ENCODE assay signal across 10 cellular contexts in genomic region chr6:129646617-129647016, GRCh38.
A peak's percentile ranks its signal among the peaks of the same experiment; 100 is the strongest.
DNase-seq lines count a peak whose midpoint lies in the region; ATAC-seq and TF ChIP-seq lines count a peak whose summit lies in the region.
"Had no signal": no experiment of that assay in that cellular context is flagged by ENCODE, and none has a peak within 500 bp of the region (broad histone marks: within the 10 kb centered on the region; RNA-seq: fewer than 3 reads in every experiment).

No MANE protein-coding gene starts in this region.

- peaks cover 2% of the 10 kb centered on the region for H3K79me2 ChIP-seq in parathyroid adenoma

- no peaks in the 10 kb centered on the region for H3K27me3 ChIP-seq in parathyroid adenoma (ENCODE audit: control insufficient read depth, insufficient read depth, low read length)
- H3K27me3 ChIP-seq: neural progenitor cell had no signal

- no peak overlapping the region for H3K9ac ChIP-seq in parathyroid adenoma
- H3K9ac ChIP-seq: neural progenitor cell had no signal

- intact Hi-C loops in natural killer cell (cut with micrococcal nuclease), result no loop called here

- no peak overlapping the region for H3K27ac Mint-ChIP-seq in stimulated activated naive B cell treated with anti-CD40 and anti-IgM and Interleukin-4, amounts not matched to agents 10 μg/mL and 1 μg/mL and 100 μg/mL, for 72 hours
- no peak overlapping the region for H3K27ac Mint-ChIP-seq in natural killer cell
- H3K27ac Mint-ChIP-seq: neural progenitor cell had no signal

- H3K4me3 ChIP-seq in parathyroid adenoma (ENCODE audit: low read depth, low read length), result no peak overlapping the region
- H3K4me3 ChIP-seq: neural progenitor cell had no signal

- no peaks in the 10 kb centered on the region for H3K27me3 Mint-ChIP-seq in stimulated activated naive B cell treated with anti-CD40 and anti-IgM and Interleukin-4, amounts not matched to agents 10 μg/mL and 1 μg/mL and 100 μg/mL, for 72 hours
- H3K27me3 Mint-ChIP-seq in natural killer cell (ENCODE audit: low read depth in 2 of 2), result no peaks in the 10 kb centered on the region

- ATAC-seq in GM19025 (IDR thresholded peaks at IDR 0.05; ENCODE audit: low read depth, unreplicated experiment), result peak; percentile 84
- peak; percentile 73 for ATAC-seq in HG02763 (IDR thresholded peaks at IDR 0.05; ENCODE audit: unreplicated experiment)
- ATAC-seq in stimulated activated naive B cell treated with anti-CD40 and anti-IgM and Interleukin-4, amounts not matched to agents 10 μg/mL and 1 μg/mL and 100 μg/mL, for 72 hours (replicated peaks), result no peak
- ATAC-seq in natural killer cell, result no peak

- H3K4me3 Mint-ChIP-seq in stimulated activated naive B cell treated with anti-CD40 and anti-IgM and Interleukin-4, amounts not matched to agents 10 μg/mL and 1 μg/mL and 100 μg/mL, for 72 hours, result no peak overlapping the region
- no peak overlapping the region for H3K4me3 Mint-ChIP-seq in natural killer cell
- H3K4me3 Mint-ChIP-seq: neural progenitor cell had no signal

- H3K36me3 ChIP-seq in parathyroid adenoma (ENCODE audit: control insufficient read depth, insufficient read depth, low read length), result no peaks in the 10 kb centered on the region
- H3K36me3 ChIP-seq: neural progenitor cell had no signal

- CTCF ChIA-PET in HEK293T (lab: Yijun Ruan, JAX), result no interaction called here

- DNase-seq in NCI-H69 (lab: John Stamatoyannopoulos, UW) (peak; percentile 18), natural killer cell (no peak), islet precursor cell (no peak), HEK293T (ENCODE audit: extremely low spot score) (no peak)
- DNase-seq in stimulated activated naive B cell treated with anti-CD40 and anti-IgM and Interleukin-4, amounts not matched to agents 10 μg/mL and 1 μg/mL and 100 μg/mL, for 72 hours, result no peak
- DNase-seq: foreskin melanocyte had no signal

- POLR2A ChIA-PET in HEK293T (lab: Yijun Ruan, JAX), result no interaction called here

- H3K9me3 ChIP-seq in parathyroid adenoma (ENCODE audit: control insufficient read depth, low read length), result no peaks in the 10 kb centered on the region

- peaks cover 0 to 11% of the 10 kb centered on the region in 2 donors for H3K4me1 Mint-ChIP-seq in stimulated activated naive B cell treated with anti-CD40 and anti-IgM and Interleukin-4, amounts not matched to agents 10 μg/mL and 1 μg/mL and 100 μg/mL, for 72 hours
- H3K4me1 Mint-ChIP-seq in natural killer cell, result peaks cover 12 to 14% of the 10 kb centered on the region in 2 donors

- TF ChIP-seq CTCF in parathyroid adenoma (IDR thresholded peaks at IDR 0.05) (no peak), natural killer cell (IDR thresholded peaks at IDR 0.05) (no peak)

- H3K36me3 Mint-ChIP-seq in stimulated activated naive B cell treated with anti-CD40 and anti-IgM and Interleukin-4, amounts not matched to agents 10 μg/mL and 1 μg/mL and 100 μg/mL, for 72 hours, result peaks cover 0 to 2% of the 10 kb centered on the region in 2 donors
- H3K36me3 Mint-ChIP-seq in natural killer cell, result no peaks in the 10 kb centered on the region
- H3K36me3 Mint-ChIP-seq: neural progenitor cell had no signal

- H2AFZ ChIP-seq in parathyroid adenoma, result peak overlapping the region; percentile 56
- H2AFZ ChIP-seq: neural progenitor cell had no signal

- H3K4me1 ChIP-seq in parathyroid adenoma, result peaks cover 37% of the 10 kb centered on the region

- no peak overlapping the region for H3K4me2 ChIP-seq in parathyroid adenoma (ENCODE audit: low read length)
- H3K4me2 ChIP-seq: neural progenitor cell had no signal

- H3K9me3 Mint-ChIP-seq in stimulated activated naive B cell treated with anti-CD40 and anti-IgM and Interleukin-4, amounts not matched to agents 10 μg/mL and 1 μg/mL and 100 μg/mL, for 72 hours, result no peaks in the 10 kb centered on the region
- no peaks in the 10 kb centered on the region for H3K9me3 Mint-ChIP-seq in natural killer cell

- H3K27ac ChIP-seq in parathyroid adenoma, result peak overlapping the region; percentile 81
- H3K27ac ChIP-seq: neural progenitor cell had no signal

TF ChIP-seq in HEK293T, 16 proteins besides CTCF, POLR2A, EP300 and RAD21:
- TF ChIP-seq ARNT (IDR thresholded peaks at IDR 0.05), result no peak
- TF ChIP-seq FOXM1 (IDR thresholded peaks at IDR 0.05; ENCODE audit: borderline replicate concordance), result no peak
- no peak for TF ChIP-seq CTBP1 (IDR thresholded peaks at IDR 0.05; ENCODE audit: borderline replicate concordance)
- TF ChIP-seq FOXA1 (IDR thresholded peaks at IDR 0.05), result no peak
- TF ChIP-seq SP1 (IDR thresholded peaks at IDR 0.05), result no peak
- no peak for TF ChIP-seq TARDBP (IDR thresholded peaks at IDR 0.05)
- no peak for TF ChIP-seq LEF1 (IDR thresholded peaks at IDR 0.05; ENCODE audit: borderline replicate concordance)
- TF ChIP-seq BHLHE40 (IDR thresholded peaks at IDR 0.05; ENCODE audit: borderline replicate concordance), result no peak

Comparison
In these comparisons a context has a peak if more than half of its experiments do, and no peak if none do; other contexts are left out.
1. ATAC-seq: peak in GM19025 (single experiment) and HG02763 (single experiment); none in stimulated activated naive B cell treated with anti-CD40 and anti-IgM and Interleukin-4, amounts not matched to agents 10 μg/mL and 1 μg/mL and 100 μg/mL, for 72 hours (0 of 2) and natural killer cell (0 of 3).